19 cellular contexts compared by ENCODE assay signal in the genomic region with DNA sequence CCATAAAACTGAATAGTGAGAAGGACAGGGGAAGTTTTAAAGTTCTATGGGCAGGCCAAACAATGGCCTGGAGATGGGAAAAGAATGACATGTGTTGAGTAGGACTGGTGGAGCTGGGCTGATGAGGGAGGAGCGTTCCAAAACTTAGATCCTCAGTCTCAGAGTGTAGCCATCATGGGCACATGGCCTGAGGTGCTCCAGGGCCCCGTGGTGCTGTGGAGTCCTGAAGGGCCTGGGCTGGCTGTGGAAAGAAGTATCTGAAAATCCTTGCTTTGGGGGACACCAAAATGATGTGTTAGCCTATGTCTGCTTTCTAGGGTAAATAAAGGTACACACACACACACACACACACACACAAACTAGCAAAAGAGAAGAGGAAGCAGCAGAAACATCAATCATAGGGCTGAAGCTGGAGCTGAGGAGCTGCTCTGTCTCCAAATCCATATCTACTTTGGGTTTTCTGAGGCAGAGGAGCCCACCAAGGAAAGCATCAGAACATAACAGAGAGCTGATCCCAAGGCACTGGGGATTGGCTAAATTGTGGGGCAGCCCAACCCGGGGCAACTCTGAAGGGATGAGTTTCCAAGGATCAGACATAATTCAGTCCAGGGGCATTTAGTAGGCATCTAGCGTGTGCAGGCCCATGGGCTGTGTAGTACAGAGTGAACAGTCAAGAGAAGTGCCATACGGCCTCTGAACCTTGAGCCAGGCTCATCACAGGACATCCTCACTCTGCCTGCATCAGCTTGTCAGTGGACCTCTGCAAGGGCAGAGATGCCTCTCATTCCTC.
A peak's percentile ranks its signal among the peaks of the same experiment; 100 is the strongest.
DNase-seq lines count a peak whose midpoint lies in the region; ATAC-seq and TF ChIP-seq lines count a peak whose summit lies in the region.
"Had no signal": no experiment of that assay in that cellular context is flagged by ENCODE, and none has a peak within 500 bp of the region (broad histone marks: within the 10 kb centered on the region; RNA-seq: fewer than 3 reads in every experiment).

No MANE protein-coding gene starts in this region.

- H3K27me3 Mint-ChIP-seq in activated T-cell treated with anti-CD3 and anti-CD28 coated beads, Interleukin-2, amount 50 U/mL, for 72 hours (ENCODE audit: low read depth): no peaks in the 10 kb centered on the region

- DNase-seq in activated T-cell treated with anti-CD3 and anti-CD28 coated beads, Interleukin-2, amount 50 U/mL, for 48 hours: peak; percentile 4 to 6
- no peak for DNase-seq in activated T-cell treated with anti-CD3 and anti-CD28 coated beads, Interleukin-2, amount 50 U/mL, for 72 hours
- DNase-seq in coronary artery (ENCODE audit: low spot score) (peak; percentile 41), posterior vena cava (ENCODE audit: low spot score) (peak; percentile 18), ureter (ENCODE audit: low spot score) (peak; percentile 27), MG63 (no peak), GOT3 (lab: John Stamatoyannopoulos, UW) (no peak)
- DNase-seq: DMS 273 treated with DMSO at 0.1 percent for 48 hours, NCI-H1105 treated with DMSO at 0.1 percent for 48 hours, NCI-H187, NCI-H226, NCI-H524 treated with DMSO at 0.1 percent for 48 hours had no signal

- H3K27ac ChIP-seq in coronary artery: no peak overlapping the region
- H3K27ac ChIP-seq: BLaER1, HL-60, Peyer's patch had no signal

- TF ChIP-seq CTCF in coronary artery (IDR thresholded peaks at IDR 0.05): no peak

- no peaks in the 10 kb centered on the region for H3K36me3 Mint-ChIP-seq in activated T-cell treated with anti-CD3 and anti-CD28 coated beads, Interleukin-2, amount 50 U/mL, for 72 hours (ENCODE audit: insufficient read depth in 2 of 2)
- H3K36me3 Mint-ChIP-seq: IgD-negative memory B cell had no signal

- peaks cover 29% of the 10 kb centered on the region for H3K4me1 Mint-ChIP-seq in activated T-cell treated with anti-CD3 and anti-CD28 coated beads, Interleukin-2, amount 50 U/mL, for 72 hours (ENCODE audit: low read depth)

- H3K9me3 ChIP-seq in MG63: no peaks in the 10 kb centered on the region
- H3K9me3 ChIP-seq: BLaER1, HAP-1, Peyer's patch had no signal

- no peak overlapping the region for H3K27ac Mint-ChIP-seq in activated T-cell treated with anti-CD3 and anti-CD28 coated beads, Interleukin-2, amount 50 U/mL, for 72 hours

- no peaks in the 10 kb centered on the region for H3K9me3 Mint-ChIP-seq in activated T-cell treated with anti-CD3 and anti-CD28 coated beads, Interleukin-2, amount 50 U/mL, for 72 hours

- intact Hi-C loops in posterior vena cava (cut with DNase I): no loop called here

- no peaks in the 10 kb centered on the region for H3K27me3 ChIP-seq in MG63
- H3K27me3 ChIP-seq: BLaER1, Peyer's patch had no signal

- H3K4me3 ChIP-seq in coronary artery (no peak overlapping the region), MG63 (no peak overlapping the region)
- H3K4me3 ChIP-seq: BLaER1, HAP-1, Peyer's patch had no signal

- H3K36me3 ChIP-seq in MG63: no peaks in the 10 kb centered on the region
- H3K36me3 ChIP-seq: BLaER1, HAP-1, Peyer's patch had no signal

- no peak for ATAC-seq in activated T-cell treated with anti-CD3 and anti-CD28 coated beads, Interleukin-2, amount 50 U/mL, for 72 hours (replicated peaks in 1 of 2)
- no peak for ATAC-seq in HG02938 (IDR thresholded peaks at IDR 0.05; ENCODE audit: unreplicated experiment)
- ATAC-seq: Right ventricle myocardium inferior had no signal

- H3K4me3 Mint-ChIP-seq in activated T-cell treated with anti-CD3 and anti-CD28 coated beads, Interleukin-2, amount 50 U/mL, for 72 hours: no peak overlapping the region
- H3K4me3 Mint-ChIP-seq: IgD-negative memory B cell had no signal

Comparison
In these comparisons a context has a peak if more than half of its experiments do, and no peak if none do; other contexts are left out.
1. DNase-seq: peak in activated T-cell treated with anti-CD3 and anti-CD28 coated beads, Interleukin-2, amount 50 U/mL, for 48 hours (2 of 2), coronary artery (single experiment), posterior vena cava (single experiment) and ureter (single experiment); none in activated T-cell treated with anti-CD3 and anti-CD28 coated beads, Interleukin-2, amount 50 U/mL, for 72 hours (0 of 2), MG63 (single experiment) and GOT3 (single experiment).